1 cellular context compared by ENCODE assay signal in the genomic region with DNA sequence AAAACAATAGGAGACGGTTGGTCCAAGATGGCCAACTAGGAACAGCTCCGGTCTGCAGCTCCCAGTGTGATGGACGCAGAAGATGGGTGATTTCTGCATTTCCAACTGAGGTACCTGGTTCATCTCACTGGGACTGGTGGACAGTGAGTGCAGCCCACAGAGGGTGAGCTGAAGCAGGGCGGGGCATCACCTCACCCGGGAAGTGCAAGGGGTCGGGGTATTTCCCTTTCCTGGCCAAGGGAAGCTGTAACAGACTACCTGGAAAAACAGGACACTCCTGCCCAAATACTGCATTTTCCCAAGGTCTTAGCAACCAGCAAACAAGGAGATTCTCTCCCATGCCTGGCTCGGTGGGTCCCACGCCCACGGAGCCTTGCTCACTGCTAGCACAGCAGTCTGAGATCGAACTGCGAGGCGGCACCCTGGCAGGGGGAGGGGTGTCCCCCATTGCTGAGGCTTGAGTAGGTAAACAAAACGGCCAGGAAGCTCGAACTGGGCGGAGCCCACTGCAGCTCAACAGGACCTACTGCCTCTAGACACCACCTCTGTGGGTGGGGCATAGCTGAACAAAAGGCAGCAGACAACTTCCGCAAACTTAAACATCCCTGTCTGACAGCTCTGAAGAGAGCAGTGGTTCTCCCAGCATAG.
TF ChIP-seq lines count a peak whose summit lies in the region.

No MANE protein-coding gene starts in this region.

TF ChIP-seq in HepG2, 621 proteins besides CTCF, POLR2A, EP300 and RAD21 (continued from another document):
- TF ChIP-seq FOXC1 (CRISPR knock-in tag; IDR thresholded peaks at IDR 0.05; ENCODE audit: borderline replicate concordance) (peak; percentile 13; the same call in 1 of the 2 replicates), BCL6 (CRISPR knock-in tag; IDR thresholded peaks at IDR 0.05) (peak; percentile 25; the same call in 1 of the 2 replicates), KAT7 (CRISPR knock-in tag; IDR thresholded peaks at IDR 0.05; ENCODE audit: borderline replicate concordance) (peak; percentile 51; the same call in 1 of the 2 replicates)
